ENCODE assay signal across 14 cellular contexts in genomic region chr10:61918140-61918539, GRCh38. TPM values are rescaled to one million over a fixed set of nuclear protein-coding genes. Genes with fewer than 3 reads are reported as not detected.
A peak's percentile ranks its signal among the peaks of the same experiment; 100 is the strongest.
DNase-seq lines count a peak whose midpoint lies in the region; ATAC-seq and TF ChIP-seq lines count a peak whose summit lies in the region.
"Had no signal": no experiment of that assay in that cellular context is flagged by ENCODE, and none has a peak within 500 bp of the region (broad histone marks: within the 10 kb centered on the region; RNA-seq: fewer than 3 reads in every experiment).

No MANE protein-coding gene starts in this region.

- no peaks in the 10 kb centered on the region for H4K20me1 ChIP-seq in PC-9 (ENCODE audit: insufficient read depth)

- no peak overlapping the region for H3K4me3 Mint-ChIP-seq in natural killer cell treated with Interleukin-12 subunit alpha and Interleukin-12 subunit beta and Interleukin-15 and Interleukin-18, amount 100 ng/mL, for 72 hours
- H3K4me3 Mint-ChIP-seq in natural killer cell (no peak overlapping the region), activated B cell treated with CpG ODN at 0.5 μM for 24 hours (no peak overlapping the region), endothelial cell (ENCODE audit: unreplicated experiment) (no peak overlapping the region)
- H3K4me3 Mint-ChIP-seq: CD8-positive, alpha-beta T cell; HFFc6 had no signal

- peaks cover 30 to 49% of the 10 kb centered on the region in 2 donors for H3K4me1 Mint-ChIP-seq in natural killer cell treated with Interleukin-12 subunit alpha and Interleukin-12 subunit beta and Interleukin-15 and Interleukin-18, amount 100 ng/mL, for 72 hours (ENCODE audit: low read depth in 2 of 2)
- H3K4me1 Mint-ChIP-seq in natural killer cell = peaks cover 32 to 53% of the 10 kb centered on the region in 2 donors
- H3K4me1 Mint-ChIP-seq in activated B cell treated with CpG ODN at 0.5 μM for 24 hours = peaks cover 66% of the 10 kb centered on the region
- no peaks in the 10 kb centered on the region for H3K4me1 Mint-ChIP-seq in endothelial cell (ENCODE audit: unreplicated experiment)

- no peaks in the 10 kb centered on the region for H3F3A ChIP-seq in PC-9 (ENCODE audit: insufficient read depth, low read depth)

- DNase-seq in natural killer cell treated with Interleukin-12 subunit alpha and Interleukin-12 subunit beta and Interleukin-15 and Interleukin-18, amount 100 ng/mL, for 72 hours (ENCODE audit: low spot score) = no peak
- DNase-seq in natural killer cell (no peak), activated B cell treated with CpG ODN at 0.5 μM for 24 hours (no peak), left colon (no peak), PC-9 (no peak), GDM1 (lab: John Stamatoyannopoulos, UW) (no peak), endothelial cell (ENCODE audit: low spot score) (no peak)
- DNase-seq: CD8-positive, alpha-beta T cell; HFFc6; Kasumi-1; NCI-H1105 treated with DMSO at 0.1 percent for 48 hours; NCI-H187 treated with DMSO at 0.1 percent for 48 hours; NCI-H510A treated with DMSO at 0.1 percent for 48 hours had no signal

- H3K4me2 ChIP-seq in PC-9 = no peak overlapping the region

- no peak for TF ChIP-seq CTCF in natural killer cell (IDR thresholded peaks at IDR 0.05)
- TF ChIP-seq CTCF in activated B cell treated with CpG ODN at 0.5 μM for 24 hours (IDR thresholded peaks at IDR 0.05) = no peak
- no peak for TF ChIP-seq CTCF in PC-9 (conservative IDR thresholded peaks at IDR 0.05)
- no peak for TF ChIP-seq CTCF in endothelial cell (IDR thresholded peaks at IDR 0.05; ENCODE audit: unreplicated experiment)

- no peaks in the 10 kb centered on the region for H3K9me2 ChIP-seq in PC-9 (ENCODE audit: insufficient read depth)

- H3K36me3 Mint-ChIP-seq in natural killer cell treated with Interleukin-12 subunit alpha and Interleukin-12 subunit beta and Interleukin-15 and Interleukin-18, amount 100 ng/mL, for 72 hours = peaks cover 27% of the 10 kb centered on the region
- H3K36me3 Mint-ChIP-seq in natural killer cell (peaks cover 11% of the 10 kb centered on the region), activated B cell treated with CpG ODN at 0.5 μM for 24 hours (ENCODE audit: low read depth) (peaks cover 79% of the 10 kb centered on the region), endothelial cell (ENCODE audit: low read depth, unreplicated experiment) (no peaks in the 10 kb centered on the region)

- H3K27me3 Mint-ChIP-seq in natural killer cell treated with Interleukin-12 subunit alpha and Interleukin-12 subunit beta and Interleukin-15 and Interleukin-18, amount 100 ng/mL, for 72 hours = no peaks in the 10 kb centered on the region
- H3K27me3 Mint-ChIP-seq in natural killer cell (ENCODE audit: low read depth in 2 of 2) (no peaks in the 10 kb centered on the region), activated B cell treated with CpG ODN at 0.5 μM for 24 hours (no peaks in the 10 kb centered on the region), endothelial cell (ENCODE audit: unreplicated experiment) (peaks cover 2% of the 10 kb centered on the region)

- H3K27ac Mint-ChIP-seq in natural killer cell treated with Interleukin-12 subunit alpha and Interleukin-12 subunit beta and Interleukin-15 and Interleukin-18, amount 100 ng/mL, for 72 hours = peak overlapping the region; percentile 36 to 73
- peak overlapping the region in 1 of 2 donors; percentile 46 for H3K27ac Mint-ChIP-seq in natural killer cell
- H3K27ac Mint-ChIP-seq in activated B cell treated with CpG ODN at 0.5 μM for 24 hours = peak overlapping the region; percentile 53
- no peak overlapping the region for H3K27ac Mint-ChIP-seq in endothelial cell (ENCODE audit: unreplicated experiment)
- H3K27ac Mint-ChIP-seq: HFFc6 had no signal

- BruUV-seq in PC-9 (replicated peaks; lab: Mats Ljungman, UMichigan) = no TSS peak

- intact Hi-C loops in natural killer cell (cut with micrococcal nuclease) = no loop called here
- intact Hi-C loops in activated B cell treated with CpG ODN at 0.5 μM for 24 hours (cut with micrococcal nuclease) = no loop called here
- intact Hi-C loops in left colon (cut with DNase I, micrococcal nuclease) = no loop called here
- intact Hi-C loops in PC-9 (cut with micrococcal nuclease; ENCODE audit: unreplicated experiment) = no loop called here

- peaks cover 4% of the 10 kb centered on the region; the same call in 1 of the 2 replicates for H3K9me3 ChIP-seq in PC-9 (ENCODE audit: insufficient read depth, low read depth)

- no peak for ATAC-seq in natural killer cell treated with Interleukin-12 subunit alpha and Interleukin-12 subunit beta and Interleukin-15 and Interleukin-18, amount 100 ng/mL, for 72 hours
- ATAC-seq in natural killer cell (no peak), activated B cell treated with CpG ODN at 0.5 μM for 24 hours (ENCODE audit: low read depth) (no peak), left colon (peak; percentile 25), HG02588 (IDR thresholded peaks at IDR 0.05; ENCODE audit: unreplicated experiment) (no peak)
- ATAC-seq: CD8-positive, alpha-beta T cell had no signal

- no peak overlapping the region for H3K4me3 ChIP-seq in PC-9

- H3K79me2 ChIP-seq in PC-9 (ENCODE audit: low read depth) = no peaks in the 10 kb centered on the region

- no peak overlapping the region for H3K27ac ChIP-seq in PC-9

- no peaks in the 10 kb centered on the region for H3K4me1 ChIP-seq in PC-9 (replicated peaks; ENCODE audit: insufficient read depth)

- CTCF ChIA-PET in activated B cell treated with CpG ODN at 0.5 μM for 24 hours (lab: Charles Lee) = interaction anchor here (1.0 kb wide), 1 partner anchor 16 kb away, joined by 3 read pairs; no protein-coding TSS in a partner anchor
- CTCF ChIA-PET in PC-9 (lab: Charles Lee) = no interaction called here

- H3K36me3 ChIP-seq in PC-9 (ENCODE audit: low read depth) = 0 out of 2 replicates have a peak, but pooled peaks cover 5% of the 10 kb centered on the region

- H2AFZ ChIP-seq in PC-9 = no peak overlapping the region

- POLR2A ChIA-PET in activated B cell treated with CpG ODN at 0.5 μM for 24 hours (lab: Charles Lee) = interaction anchor here (1.2 kb wide), 1 partner anchor 130 kb away, joined by 8 read pairs; no protein-coding TSS in a partner anchor
- POLR2A ChIA-PET in PC-9 (lab: Charles Lee; ENCODE audit: unreplicated experiment) = no interaction called here

- H3K27me3 ChIP-seq in PC-9 (ENCODE audit: insufficient read depth, low read depth) = no peaks in the 10 kb centered on the region

- H3K9me3 Mint-ChIP-seq in natural killer cell treated with Interleukin-12 subunit alpha and Interleukin-12 subunit beta and Interleukin-15 and Interleukin-18, amount 100 ng/mL, for 72 hours = peaks cover 5% of the 10 kb centered on the region
- peaks cover 4 to 5% of the 10 kb centered on the region in 2 donors for H3K9me3 Mint-ChIP-seq in natural killer cell
- peaks cover 13% of the 10 kb centered on the region for H3K9me3 Mint-ChIP-seq in activated B cell treated with CpG ODN at 0.5 μM for 24 hours
- H3K9me3 Mint-ChIP-seq in endothelial cell (ENCODE audit: unreplicated experiment) = no peaks in the 10 kb centered on the region
- H3K9me3 Mint-ChIP-seq: HFFc6 had no signal

RNA-seq across cellular contexts. Expression of gene ARID5B, which starts 16.6 kb away (rescaled TPM):
- total RNA-seq in natural killer cell treated with Interleukin-12 subunit alpha and Interleukin-12 subunit beta and Interleukin-15 and Interleukin-18, amount 100 ng/mL, for 72 hours = 10 to 100 TPM; 46.1 to 51.7 TPM
- total RNA-seq in natural killer cell (10 to 100 TPM; 22.3 to 44.3 (median 31.3) TPM), activated B cell treated with CpG ODN at 0.5 μM for 24 hours (67.4 and 76.8 TPM in 2 replicates), left colon (10 to 100 TPM; 20.0 to 20.5 TPM), PC-9 (2021) (7.4 and 8.5 TPM in 2 replicates), endothelial cell (ENCODE audit: unreplicated experiment) (0.62 TPM)
